18 cellular contexts compared by ENCODE assay signal in the genomic region with DNA sequence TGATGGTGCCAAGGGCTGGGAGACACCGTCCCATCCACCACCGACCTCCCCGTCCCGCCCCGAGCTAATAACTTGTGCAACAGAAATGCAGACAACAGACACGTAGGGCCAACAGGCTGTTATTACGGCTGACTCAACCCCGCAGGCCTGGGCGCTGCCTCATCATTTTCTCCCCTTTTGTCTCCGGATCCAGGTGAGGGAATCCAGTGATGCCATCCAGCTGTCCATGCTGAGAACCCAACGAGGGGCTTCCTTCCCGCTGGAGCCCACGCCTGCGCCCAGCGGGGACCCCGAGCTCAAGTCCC. TPM values are rescaled to one million over a fixed set of nuclear protein-coding genes. Genes with fewer than 3 reads are reported as not detected.
DNase-seq lines count a peak whose midpoint lies in the region; ATAC-seq lines count a peak whose summit lies in the region.
"Had no signal": no experiment of that assay in that cellular context is flagged by ENCODE, and none has a peak within 500 bp of the region (broad histone marks: within the 10 kb centered on the region; RNA-seq: fewer than 3 reads in every experiment).

No MANE protein-coding gene starts in this region.

- ATAC-seq in GM19328 (IDR thresholded peaks at IDR 0.05; ENCODE audit: unreplicated experiment) = no peak
- ATAC-seq: activated CD8-positive, alpha-beta T cell treated with anti-CD3 and anti-CD28 coated beads for 36 hours; psoas muscle had no signal

- peak; percentile 32 for DNase-seq in EL
- DNase-seq in M059J (ENCODE audit: low read depth) = peak; percentile 57
- peak; percentile 4 for DNase-seq in iris pigment epithelial cell (ENCODE audit: low read depth)
- no peak for DNase-seq in AML-193 (lab: John Stamatoyannopoulos, UW)
- DNase-seq: activated CD8-positive, alpha-beta T cell treated with anti-CD3 and anti-CD28 coated beads for 36 hours; activated naive CD8-positive, alpha-beta T cell treated with anti-CD3 and anti-CD28 coated beads for 36 hours; activated T-cell treated with anti-CD3 and anti-CD28 coated beads, Interleukin-2, amount 50 U/mL, for 72 hours; CD4-positive, CD25-positive, alpha-beta regulatory T cell; MM.1S; natural killer cell; NCI-H2081; NCI-H774; psoas muscle; stimulated activated CD4-positive, alpha-beta T cell treated with anti-CD3 and anti-CD28 coated beads, Interleukin-12 subunit alpha, Interleukin-12 subunit beta, amount 100 ng/mL, for 4 hours; stimulated activated naive CD8-positive, alpha-beta T cell treated with anti-CD3 and anti-CD28 coated beads, Interleukin-15, Interleukin-2, amounts not matched to agents 100 U/mL and 50 U/mL, for 24 hours; T-cell; upper lobe of left lung had no signal

RNA-seq across cellular contexts. Expression of gene DIRAS1, which starts 6.4 kb away (rescaled TPM):
- total RNA-seq in M059J (2014; rRNA removed; shearing (Covaris generic)) = 1.2 and 1.6 TPM in 2 replicates
- total RNA-seq: CD4-positive, CD25-positive, alpha-beta regulatory T cell had no signal

RNA-seq across cellular contexts. Expression of gene SLC39A3, which starts 12.2 kb away (rescaled TPM):
- total RNA-seq in M059J (2014; rRNA removed; shearing (Covaris generic)) = 73.7 and 80.4 TPM in 2 replicates

RNA-seq across cellular contexts. Expression of gene GNG7, which starts 25.1 kb away (rescaled TPM):
- total RNA-seq in M059J (2014; rRNA removed; shearing (Covaris generic)) = 0.12 TPM in 1 of 2 replicates, not detected in the other

RNA-seq across cellular contexts. Expression of gene SGTA, which starts 55.5 kb away (rescaled TPM):
- 60.4 and 87.9 TPM in 2 replicates for total RNA-seq in M059J (2014; rRNA removed; shearing (Covaris generic))

RNA-seq across cellular contexts. Expression of gene THOP1, which starts 57.7 kb away (rescaled TPM):
- 61.7 and 134 TPM in 2 replicates for total RNA-seq in M059J (2014; rRNA removed; shearing (Covaris generic))

Comparison
In these comparisons a context has a peak if more than half of its experiments do, and no peak if none do; other contexts are left out.
1. DNase-seq: peak in EL (single experiment), M059J (single experiment) and iris pigment epithelial cell (single experiment); none in AML-193 (0 of 2).